18 cellular contexts compared by ENCODE assay signal in the genomic region with DNA sequence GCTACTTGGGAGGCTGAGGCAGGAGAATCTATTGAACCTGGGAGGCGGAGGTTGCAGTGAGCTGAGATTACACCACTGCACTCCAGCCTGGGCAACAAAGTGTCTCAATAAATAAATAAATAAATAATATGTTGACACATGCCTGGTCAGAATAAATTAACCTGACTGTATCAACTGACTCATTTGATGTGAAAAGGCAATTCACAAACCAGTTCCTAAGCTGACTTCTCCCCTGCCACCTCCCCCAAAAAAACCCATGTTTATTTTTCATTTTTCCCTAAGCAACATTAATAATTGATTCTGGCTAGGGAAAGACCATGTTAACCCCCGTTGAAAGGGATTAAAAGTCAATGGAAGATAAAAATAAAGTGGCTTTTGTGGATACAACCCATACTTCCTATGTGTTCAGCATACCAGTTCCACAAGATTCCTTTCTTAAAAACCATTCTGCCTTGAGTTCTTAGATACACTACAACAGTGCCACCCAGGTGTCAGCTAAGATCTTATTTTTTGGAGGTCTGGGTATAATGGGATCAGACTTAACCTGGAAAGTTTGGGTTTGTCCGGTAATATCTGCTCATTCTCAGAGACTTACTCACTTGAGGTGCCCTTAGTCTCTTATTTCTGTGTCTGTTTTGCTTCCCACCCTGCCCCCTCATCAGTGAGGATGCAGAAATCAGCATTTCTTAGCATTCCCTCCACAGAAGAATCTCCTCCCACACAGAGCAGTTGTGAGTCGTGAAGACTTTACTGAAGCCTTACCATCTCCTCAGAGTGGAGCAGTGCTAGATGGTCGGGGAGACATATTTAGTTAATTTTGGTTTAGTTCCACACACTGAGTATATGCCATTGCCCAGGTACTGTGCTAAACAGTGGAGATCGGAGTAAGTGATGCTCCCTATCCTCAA. TPM values are rescaled to one million over a fixed set of nuclear protein-coding genes. Genes with fewer than 3 reads are reported as not detected.
A peak's percentile ranks its signal among the peaks of the same experiment; 100 is the strongest.
DNase-seq lines count a peak whose midpoint lies in the region; ATAC-seq and TF ChIP-seq lines count a peak whose summit lies in the region.
"Had no signal": no experiment of that assay in that cellular context is flagged by ENCODE, and none has a peak within 500 bp of the region (broad histone marks: within the 10 kb centered on the region; RNA-seq: fewer than 3 reads in every experiment).

No MANE protein-coding gene starts in this region.

- H2BK5ac ChIP-seq in mesendoderm (ENCODE audit: low read length) = no peak overlapping the region

- H3K4me1 ChIP-seq in PC-3 (ENCODE audit: insufficient read depth, low read length) (peaks cover 46% of the 10 kb centered on the region), mesendoderm (ENCODE audit: control insufficient read depth, low read depth, low read length) (no peaks in the 10 kb centered on the region)
- H3K4me1 ChIP-seq: HAP-1, SJCRH30 had no signal

- H3K18ac ChIP-seq in mesendoderm (ENCODE audit: low read length) = no peak overlapping the region

- DNase-seq in HT1080 (ENCODE audit: low read depth) = peak; percentile 32
- peak; percentile 55 for DNase-seq in PC-3
- peak; percentile 73 for DNase-seq in epithelial cell of esophagus (ENCODE audit: low read depth)
- DNase-seq in mesendoderm = peak; percentile 31
- DNase-seq in endothelial cell (ENCODE audit: low spot score) = no peak
- no peak for DNase-seq in posterior cingulate gyrus
- DNase-seq: DMS 273 treated with DMSO at 0.1 percent for 48 hours, KG1, NCI-H1436, NCI-H2029, NCI-H2171 treated with DMSO at 0.1 percent for 48 hours, NCI-H748 treated with DMSO at 0.1 percent for 48 hours, SJCRH30 had no signal

- no peaks in the 10 kb centered on the region for H4K20me1 ChIP-seq in PC-3 (ENCODE audit: low read length)

- intact Hi-C loops in PC-3 (cut with micrococcal nuclease) (no loop called here), posterior cingulate gyrus (cut with DNase I) (no loop called here)

- no peak overlapping the region for H2AK5ac ChIP-seq in mesendoderm (ENCODE audit: low read length)

- CTCF ChIA-PET in PC-3 (lab: Charles Lee) = no interaction called here

- H3K27ac ChIP-seq in PC-3 (ENCODE audit: low read length) (peak overlapping the region; percentile 57), mesendoderm (ENCODE audit: low read depth, low read length) (no peak overlapping the region)
- H3K27ac ChIP-seq: C4-2B, HL-60, SJCRH30 had no signal

- no peak overlapping the region for H2BK15ac ChIP-seq in mesendoderm (replicated peaks; ENCODE audit: low read depth)

- no peaks in the 10 kb centered on the region for H3K79me1 ChIP-seq in mesendoderm (ENCODE audit: low read length)

- H3K27me3 Mint-ChIP-seq in endothelial cell (ENCODE audit: unreplicated experiment) = peaks cover 2% of the 10 kb centered on the region
- H3K27me3 Mint-ChIP-seq in stimulated activated memory B cell treated with anti-CD40 and anti-IgM and Interleukin-4, amounts not matched to agents 10 μg/mL and 1 μg/mL and 100 μg/mL, for 72 hours = no peaks in the 10 kb centered on the region

- no peak overlapping the region for H3K23ac ChIP-seq in mesendoderm (ENCODE audit: low read length)

- no peak overlapping the region for H3K56ac ChIP-seq in mesendoderm (ENCODE audit: low read length)

- no peaks in the 10 kb centered on the region for H3K4me1 Mint-ChIP-seq in endothelial cell (ENCODE audit: unreplicated experiment)
- H3K4me1 Mint-ChIP-seq in stimulated activated memory B cell treated with anti-CD40 and anti-IgM and Interleukin-4, amounts not matched to agents 10 μg/mL and 1 μg/mL and 100 μg/mL, for 72 hours = no peaks in the 10 kb centered on the region

- peak overlapping the region; percentile 27 for H3K4ac ChIP-seq in mesendoderm (ENCODE audit: low read depth, low read length)

- no TSS peak for BruUV-seq in PC-3 (replicated peaks; lab: Mats Ljungman, UMichigan)

- H3K9me3 ChIP-seq in PC-3 (ENCODE audit: low read length) = no peaks in the 10 kb centered on the region

- ATAC-seq in PC-3 (no peak), GM18907 (IDR thresholded peaks at IDR 0.05; ENCODE audit: unreplicated experiment) (no peak)
- no peak for ATAC-seq in stimulated activated memory B cell treated with anti-CD40 and anti-IgM and Interleukin-4, amounts not matched to agents 10 μg/mL and 1 μg/mL and 100 μg/mL, for 72 hours

- H3K9ac ChIP-seq in PC-3 (ENCODE audit: low read length) = no peak overlapping the region
- no peak overlapping the region for H3K9ac ChIP-seq in mesendoderm (ENCODE audit: low read length)

- no peaks in the 10 kb centered on the region for H3K9me2 ChIP-seq in PC-3 (replicated peaks; ENCODE audit: low read length)

- no peak overlapping the region for H4K5ac ChIP-seq in mesendoderm (ENCODE audit: low read length)

- H3K9me3 Mint-ChIP-seq in endothelial cell (ENCODE audit: unreplicated experiment) = peaks cover 10% of the 10 kb centered on the region
- H3K9me3 Mint-ChIP-seq in stimulated activated memory B cell treated with anti-CD40 and anti-IgM and Interleukin-4, amounts not matched to agents 10 μg/mL and 1 μg/mL and 100 μg/mL, for 72 hours = peaks cover 4% of the 10 kb centered on the region

- H3K4me3 ChIP-seq in PC-3 (ENCODE audit: low read length) (no peak overlapping the region), epithelial cell of esophagus (ENCODE audit: low read length) (no peak overlapping the region), mesendoderm (ENCODE audit: low read length) (no peak overlapping the region)
- H3K4me3 ChIP-seq: HAP-1, SJCRH30 had no signal

- no peak overlapping the region for H2AFZ ChIP-seq in PC-3 (ENCODE audit: low read length)

- H3F3A ChIP-seq in PC-3 (ENCODE audit: low read length, unreplicated experiment) = no peaks in the 10 kb centered on the region

- H3K79me2 ChIP-seq in PC-3 (ENCODE audit: low read length) = no peaks in the 10 kb centered on the region
- no peaks in the 10 kb centered on the region for H3K79me2 ChIP-seq in mesendoderm (ENCODE audit: control insufficient read depth, insufficient read depth, low read length)

- POLR2A ChIA-PET in PC-3 (lab: Charles Lee; ENCODE audit: unreplicated experiment) = no interaction called here

- H3K27ac Mint-ChIP-seq in endothelial cell (ENCODE audit: unreplicated experiment) = no peak overlapping the region
- no peak overlapping the region for H3K27ac Mint-ChIP-seq in stimulated activated memory B cell treated with anti-CD40 and anti-IgM and Interleukin-4, amounts not matched to agents 10 μg/mL and 1 μg/mL and 100 μg/mL, for 72 hours

- H3K4me2 ChIP-seq in PC-3 (ENCODE audit: low read length) = peak overlapping the region; percentile 50
- no peak overlapping the region for H3K4me2 ChIP-seq in mesendoderm (ENCODE audit: low read length)

- H3K27me3 ChIP-seq in PC-3 (ENCODE audit: low read length) (no peaks in the 10 kb centered on the region), mesendoderm (ENCODE audit: insufficient read depth, low read length, poor library complexity) (no peaks in the 10 kb centered on the region)
- H3K27me3 ChIP-seq: SJCRH30 had no signal

- TF ChIP-seq CTCF in PC-3 (conservative IDR thresholded peaks at IDR 0.05; ENCODE audit: low read depth, low read length) (peak; percentile 16; the same call in 1 of the 2 replicates), epithelial cell of esophagus (IDR thresholded peaks at IDR 0.05; ENCODE audit: insufficient read depth, low read depth, low read length, missing control alignments) (no peak), endothelial cell (IDR thresholded peaks at IDR 0.05; ENCODE audit: unreplicated experiment) (no peak)

- H3K36me3 ChIP-seq in PC-3 (ENCODE audit: low read depth, low read length) (no peaks in the 10 kb centered on the region; the same call in 1 of the 2 replicates), mesendoderm (ENCODE audit: control insufficient read depth, insufficient read depth, low read length) (no peaks in the 10 kb centered on the region)
- H3K36me3 ChIP-seq: HAP-1, SJCRH30 had no signal

- no peak overlapping the region for H2BK120ac ChIP-seq in mesendoderm (ENCODE audit: low read depth, low read length)

- H3K36me3 Mint-ChIP-seq in endothelial cell (ENCODE audit: low read depth, unreplicated experiment) = peaks cover 13% of the 10 kb centered on the region
- peaks cover 17% of the 10 kb centered on the region for H3K36me3 Mint-ChIP-seq in stimulated activated memory B cell treated with anti-CD40 and anti-IgM and Interleukin-4, amounts not matched to agents 10 μg/mL and 1 μg/mL and 100 μg/mL, for 72 hours

- no CpG with 5 or more reads among the region's 6 CpGs for WGBS in mesendoderm (ENCODE audit: extremely low coverage, insufficient coverage, low lambda C conversion rate)

- H3K4me3 Mint-ChIP-seq in endothelial cell (ENCODE audit: unreplicated experiment) = no peak overlapping the region
- no peak overlapping the region for H3K4me3 Mint-ChIP-seq in stimulated activated memory B cell treated with anti-CD40 and anti-IgM and Interleukin-4, amounts not matched to agents 10 μg/mL and 1 μg/mL and 100 μg/mL, for 72 hours

- no peak overlapping the region for H4K8ac ChIP-seq in mesendoderm (ENCODE audit: low read depth, low read length)

RNA-seq across cellular contexts. Expression of a gene that starts 10.1 kb away (rescaled TPM):
- total RNA-seq in HT1080 (2014; rRNA removed; shearing (Covaris generic)) = 276 and 350 TPM in 2 replicates
- polyA plus RNA-seq in HT1080 (2015; cell fraction: cytosol; rRNA removed) = 248 and 280 TPM in 2 replicates
- 207 and 225 TPM in 2 replicates for polyA plus RNA-seq in HT1080 (2015; cell fraction: nucleus; rRNA removed)
- 91.9 and 112 TPM in 2 replicates for total RNA-seq in PC-3 (2014; rRNA removed)
- polyA plus RNA-seq in mesendoderm (2013, experiment 1 of 2) = 55.6 TPM
- 56.0 TPM for polyA plus RNA-seq in mesendoderm (2013, experiment 2 of 2)
- total RNA-seq in endothelial cell (ENCODE audit: unreplicated experiment) = 121 TPM

RNA-seq across cellular contexts. Expression of a gene that starts 15.3 kb away (rescaled TPM):
- 11.2 and 12.1 TPM in 2 replicates for total RNA-seq in HT1080 (2014; rRNA removed; shearing (Covaris generic))
- polyA plus RNA-seq in HT1080 (2015; cell fraction: cytosol; rRNA removed) = 12.1 and 12.2 TPM in 2 replicates
- polyA plus RNA-seq in HT1080 (2015; cell fraction: nucleus; rRNA removed) = 28.9 and 30.5 TPM in 2 replicates
- total RNA-seq in PC-3 (2014; rRNA removed) (21.8 and 24.2 TPM in 2 replicates), endothelial cell (ENCODE audit: unreplicated experiment) (10.8 TPM)
- 9.9 TPM for polyA plus RNA-seq in mesendoderm (2013, experiment 1 of 2)
- 9.7 TPM for polyA plus RNA-seq in mesendoderm (2013, experiment 2 of 2)

Comparison
In these comparisons a context has a peak if more than half of its experiments do, and no peak if none do; other contexts are left out.
1. DNase-seq: peak in HT1080 (single experiment), PC-3 (single experiment), epithelial cell of esophagus (single experiment) and mesendoderm (single experiment); none in endothelial cell (single experiment) and posterior cingulate gyrus (0 of 10).